27 cellular contexts compared by ENCODE assay signal in genomic region chr4:87938746-87939145, GRCh38. TPM values are rescaled to one million over a fixed set of nuclear protein-coding genes. Genes with fewer than 3 reads are reported as not detected.
A peak's percentile ranks its signal among the peaks of the same experiment; 100 is the strongest.
DNase-seq lines count a peak whose midpoint lies in the region; FAIRE-seq and TF ChIP-seq lines count a peak whose summit lies in the region.
"Had no signal": no experiment of that assay in that cellular context is flagged by ENCODE, and none has a peak within 500 bp of the region (broad histone marks: within the 10 kb centered on the region; RNA-seq: fewer than 3 reads in every experiment).

No MANE protein-coding gene starts in this region.

- no peak overlapping the region for H3K4me3 Mint-ChIP-seq in activated T-cell treated with anti-CD3 and anti-CD28 coated beads, Interleukin-2, amount 50 U/mL, for 24 hours
- H3K4me3 Mint-ChIP-seq: CD4-positive, alpha-beta memory T cell had no signal

- H3K4me1 ChIP-seq in Karpas-422 (ENCODE audit: low read length) (no peaks in the 10 kb centered on the region), OCI-LY3 (ENCODE audit: low read length) (no peaks in the 10 kb centered on the region), BE2C (no peaks in the 10 kb centered on the region)
- H3K4me1 ChIP-seq: A549 had no signal

- no peaks in the 10 kb centered on the region for H3K9me3 Mint-ChIP-seq in activated T-cell treated with anti-CD3 and anti-CD28 coated beads, Interleukin-2, amount 50 U/mL, for 24 hours

- H3K4me2 ChIP-seq in Karpas-422 (ENCODE audit: low read depth, low read length, poor library complexity, severe bottlenecking) (no peak overlapping the region), OCI-LY3 (ENCODE audit: low read length) (no peak overlapping the region)
- H3K4me2 ChIP-seq: A549 had no signal

- peaks cover 4% of the 10 kb centered on the region for H3K27me3 Mint-ChIP-seq in activated T-cell treated with anti-CD3 and anti-CD28 coated beads, Interleukin-2, amount 50 U/mL, for 24 hours

- DNase-seq in Karpas-422 = peak; percentile 44
- peak; percentile 15 for DNase-seq in bronchial epithelial cell (ENCODE audit: low read depth)
- DNase-seq in renal cortical epithelial cell (ENCODE audit: low read depth) = peak; percentile 41
- DNase-seq in stimulated activated CD4-positive, alpha-beta T cell treated with anti-CD3 and anti-CD28 coated beads, Interleukin-4, amount 100 ng/mL, for 4 hours = no peak
- no peak for DNase-seq in activated T-cell treated with anti-CD3 and anti-CD28 coated beads, Interleukin-2, amount 50 U/mL, for 24 hours
- no peak for DNase-seq in BE2C
- DNase-seq: AML-193; C1 segment of cervical spinal cord; CD4-positive, alpha-beta memory T cell; COR-L47; DMS53; GOT3; HCEC 1CT; MM.1S; NCI-H1105; NCI-H1436 treated with DMSO at 0.1 percent for 48 hours; NCI-H187 treated with DMSO at 0.1 percent for 48 hours; NCI-H2107; NCI-H446 treated with DMSO at 0.1 percent for 48 hours; NCI-H526; NCI-H82; NK-92 treated with Interleukin-12 subunit alpha and Interleukin-12 subunit beta, amount 100 ng/mL, for 24 hours; SHP77 had no signal

- H3K4me3 ChIP-seq in Karpas-422 (ENCODE audit: low read length) = no peak overlapping the region
- H3K4me3 ChIP-seq in OCI-LY3 (ENCODE audit: low read length) = no peak overlapping the region
- H3K4me3 ChIP-seq in bronchial epithelial cell (ENCODE audit: low read depth, low read length) = no peak overlapping the region
- no peak overlapping the region for H3K4me3 ChIP-seq in BE2C (ENCODE audit: low read depth, low read length)
- H3K4me3 ChIP-seq: A549 had no signal

- H3K27me3 ChIP-seq in Karpas-422 (ENCODE audit: low read length) (no peaks in the 10 kb centered on the region), OCI-LY3 (ENCODE audit: low read depth, low read length) (peaks cover 3% of the 10 kb centered on the region; the same call in 1 of the 2 replicates), bronchial epithelial cell (ENCODE audit: control insufficient read depth, insufficient read depth, low read length) (peaks cover 1% of the 10 kb centered on the region), BE2C (peaks cover 6% of the 10 kb centered on the region; the same call in 1 of the 2 replicates)

- no peak overlapping the region for H3K27ac Mint-ChIP-seq in activated T-cell treated with anti-CD3 and anti-CD28 coated beads, Interleukin-2, amount 50 U/mL, for 24 hours
- H3K27ac Mint-ChIP-seq: CD4-positive, alpha-beta memory T cell had no signal

- peak; percentile 28 for TF ChIP-seq CTCF in OCI-LY3 (IDR thresholded peaks at IDR 0.05; ENCODE audit: low read depth, low read length)
- TF ChIP-seq CTCF in bronchial epithelial cell (IDR thresholded peaks at IDR 0.05; ENCODE audit: insufficient read depth, low read length, severe bottlenecking) = no peak
- no peak for TF ChIP-seq CTCF in BE2C (IDR thresholded peaks at IDR 0.05; ENCODE audit: low read depth, low read length)

- H4K20me1 ChIP-seq in Karpas-422 (ENCODE audit: insufficient read depth, low read depth, low read length) = no peaks in the 10 kb centered on the region
- H4K20me1 ChIP-seq in OCI-LY3 (ENCODE audit: insufficient read depth, low read length) = no peaks in the 10 kb centered on the region

- H2AFZ ChIP-seq in Karpas-422 (ENCODE audit: low read length) = no peak overlapping the region
- no peak overlapping the region for H2AFZ ChIP-seq in OCI-LY3 (ENCODE audit: low read depth, low read length)

- H3K4me1 Mint-ChIP-seq in activated T-cell treated with anti-CD3 and anti-CD28 coated beads, Interleukin-2, amount 50 U/mL, for 24 hours (ENCODE audit: low read depth) = no peaks in the 10 kb centered on the region
- H3K4me1 Mint-ChIP-seq: CD4-positive, alpha-beta memory T cell had no signal

- H3K79me2 ChIP-seq in Karpas-422 (ENCODE audit: low read length) (no peaks in the 10 kb centered on the region), OCI-LY3 (ENCODE audit: low read length) (no peaks in the 10 kb centered on the region)

- H3K36me3 Mint-ChIP-seq in activated T-cell treated with anti-CD3 and anti-CD28 coated beads, Interleukin-2, amount 50 U/mL, for 24 hours (ENCODE audit: low read depth) = no peaks in the 10 kb centered on the region
- H3K36me3 Mint-ChIP-seq: CD4-positive, alpha-beta memory T cell had no signal

- H3K36me3 ChIP-seq in Karpas-422 (ENCODE audit: insufficient read depth, low read length) = no peaks in the 10 kb centered on the region
- H3K36me3 ChIP-seq in OCI-LY3 (replicated peaks; ENCODE audit: low read depth, low read length) = no peaks in the 10 kb centered on the region
- no peaks in the 10 kb centered on the region for H3K36me3 ChIP-seq in bronchial epithelial cell (ENCODE audit: control insufficient read depth, insufficient read depth, low read length)
- H3K36me3 ChIP-seq in BE2C = no peaks in the 10 kb centered on the region

- H3K9me3 ChIP-seq in Karpas-422 (ENCODE audit: low read length) (no peaks in the 10 kb centered on the region), OCI-LY3 (ENCODE audit: insufficient read depth, low read length) (no peaks in the 10 kb centered on the region), BE2C (no peaks in the 10 kb centered on the region)
- H3K9me3 ChIP-seq: A549 had no signal

- no peak overlapping the region for H3K27ac ChIP-seq in Karpas-422 (ENCODE audit: low read length)
- H3K27ac ChIP-seq in OCI-LY3 (ENCODE audit: low read length) = no peak overlapping the region
- H3K27ac ChIP-seq: A549, RWPE1 had no signal

- H3K9me2 ChIP-seq in Karpas-422 (replicated peaks; ENCODE audit: insufficient read depth, low read length) = no peaks in the 10 kb centered on the region

- FAIRE-seq in bronchial epithelial cell (lab: Jason Lieb, UNC) = no peak
- FAIRE-seq: A549, G401.6 had no signal

- H3K9ac ChIP-seq in Karpas-422 (ENCODE audit: low read length) (no peak overlapping the region), OCI-LY3 (ENCODE audit: low read length) (no peak overlapping the region)

RNA-seq across cellular contexts. Expression of gene SPP1, which starts 36.8 kb away (rescaled TPM):
- total RNA-seq in Karpas-422 (2014; rRNA removed; shearing (Covaris generic); ENCODE audit: low replicate concordance) = not detected in 2 replicates
- total RNA-seq in bronchial epithelial cell (not detected in 2 replicates), renal cortical epithelial cell (723 and 3,280 TPM in 2 replicates)
- not detected for polyA plus RNA-seq in BE2C (2012; ENCODE audit: insufficient read depth, insufficient read length, low read depth)
- polyA plus RNA-seq: CD4-positive, alpha-beta memory T cell had no signal

Comparison
In these comparisons a context has a peak if more than half of its experiments do, and no peak if none do; other contexts are left out.
1. DNase-seq: peak in Karpas-422 (single experiment), bronchial epithelial cell (single experiment) and renal cortical epithelial cell (single experiment); none in stimulated activated CD4-positive, alpha-beta T cell treated with anti-CD3 and anti-CD28 coated beads, Interleukin-4, amount 100 ng/mL, for 4 hours (0 of 2), activated T-cell treated with anti-CD3 and anti-CD28 coated beads, Interleukin-2, amount 50 U/mL, for 24 hours (single experiment) and BE2C (single experiment).
2. RNA of gene SPP1, which starts 36.8 kb away (total RNA-seq): 723 to 3,280 TPM in renal cortical epithelial cell; not detected in Karpas-422 and not detected in bronchial epithelial cell; every median in the first group is over 100 times any median in the second.